ENCODE assay signal across 12 cellular contexts in genomic region chr20:31669876-31670275, GRCh38. TPM values are rescaled to one million over a fixed set of nuclear protein-coding genes. Genes with fewer than 3 reads are reported as not detected.
DNase-seq lines count a peak whose midpoint lies in the region; ATAC-seq and TF ChIP-seq lines count a peak whose summit lies in the region.
"Had no signal": no experiment of that assay in that cellular context is flagged by ENCODE, and none has a peak within 500 bp of the region (broad histone marks: within the 10 kb centered on the region; RNA-seq: fewer than 3 reads in every experiment).

No MANE protein-coding gene starts in this region.

- DNase-seq in Panc1 (ENCODE audit: low read depth, low spot score) (no peak), ascending aorta (ENCODE audit: low spot score in 2 of 2) (no peak), SW 1271 (lab: John Stamatoyannopoulos, UW) (no peak), NCI-H524 (lab: John Stamatoyannopoulos, UW) (no peak)
- DNase-seq: activated CD4-positive, alpha-beta T cell treated with anti-CD3 and anti-CD28 coated beads for 48 hours; effector memory CD4-positive, alpha-beta T cell; MM.1S; stimulated activated CD4-positive, alpha-beta T cell treated with anti-CD3 and anti-CD28 coated beads, Interleukin-2, amount 100 ng/mL, for 24 hours had no signal

- TF ChIP-seq RAD21 in liver (IDR thresholded peaks at IDR 0.05) = no peak

- intact Hi-C loops in Panc1 (cut with micrococcal nuclease; ENCODE audit: unreplicated experiment) = no loop called here
- intact Hi-C loops in ascending aorta (cut with DNase I) = loop anchor here (1.0 to 2.0 kb wide), 4 partner anchors 29 to 140 kb away; partner anchors contain the start of gene BCL2L1

- H3K9ac ChIP-seq in liver (ENCODE audit: low read depth in 1 of 2, low read length in 2 of 2) = no peak overlapping the region
- H3K9ac ChIP-seq in subcutaneous abdominal adipose tissue (ENCODE audit: low read length in 5 of 5) = peak overlapping the region in 2 of 5 donors; percentile 43 to 49

- CTCF ChIA-PET in Panc1 (lab: Charles Lee) = interaction anchor here (1.5 kb wide), 1 partner anchor 8 kb away, joined by 5 read pairs; no protein-coding TSS in a partner anchor

- no peaks in the 10 kb centered on the region for H3K36me3 ChIP-seq in Panc1 (ENCODE audit: control insufficient read depth, insufficient read depth, low read length)
- H3K36me3 ChIP-seq in ascending aorta = peaks cover 16 to 18% of the 10 kb centered on the region in 2 donors
- H3K36me3 ChIP-seq in liver (ENCODE audit: control insufficient read depth in 4 of 4, insufficient read depth in 3 of 4, low read depth in 1 of 4, low read length in 3 of 4) = no peaks in the 10 kb centered on the region
- peaks cover 0 to 21% (median 18%) of the 10 kb centered on the region in 5 donors for H3K36me3 ChIP-seq in subcutaneous abdominal adipose tissue (ENCODE audit: control insufficient read depth in 5 of 5, insufficient read depth in 5 of 5, low read length in 5 of 5)

- 74% methylated on average over 3 of the region's 3 CpGs for WGBS in liver

- POLR2A ChIA-PET in Panc1 (lab: Charles Lee) = no interaction called here

- H3K9me3 ChIP-seq in Panc1 (ENCODE audit: control insufficient read depth, insufficient read depth, low read depth, low read length) (no peaks in the 10 kb centered on the region), ascending aorta (no peaks in the 10 kb centered on the region), liver (ENCODE audit: control insufficient read depth in 4 of 4, low read length in 3 of 4) (no peaks in the 10 kb centered on the region), subcutaneous abdominal adipose tissue (ENCODE audit: control insufficient read depth in 5 of 5, low read length in 5 of 5) (no peaks in the 10 kb centered on the region)

- H3K27ac ChIP-seq in Panc1 (ENCODE audit: low read length) (peak overlapping the region; percentile 34; the same call in 1 of the 2 replicates), ascending aorta (peak overlapping the region; percentile 89 to 95), liver (ENCODE audit: low read depth in 1 of 2, low read length in 2 of 2) (peak overlapping the region; percentile 8 to 42), subcutaneous abdominal adipose tissue (ENCODE audit: low read depth, low read length) (peak overlapping the region; percentile 86)

- ATAC-seq in Panc1 (no peak), GM18498 (IDR thresholded peaks at IDR 0.05; ENCODE audit: unreplicated experiment) (no peak), HG02884 (IDR thresholded peaks at IDR 0.05; ENCODE audit: unreplicated experiment) (no peak)

- in situ Hi-C loops in Panc1 (cut with HindIII; ENCODE audit: low pct_unique_long_range_greater_than_20kb, low sequenced_read_pairs) = no loop called here

- TF ChIP-seq CTCF in Panc1 (IDR thresholded peaks at IDR 0.05) = no peak
- TF ChIP-seq CTCF in ascending aorta (IDR thresholded peaks at IDR 0.05) = no peak
- TF ChIP-seq CTCF in liver (IDR thresholded peaks at IDR 0.05; ENCODE audit: low read depth, low read length, missing input control) = no peak

- H3K27me3 ChIP-seq in Panc1 (ENCODE audit: control insufficient read depth, insufficient read depth, low read length) (no peaks in the 10 kb centered on the region), ascending aorta (no peaks in the 10 kb centered on the region), liver (ENCODE audit: control insufficient read depth in 4 of 4, insufficient read depth in 4 of 4, low read length in 3 of 4) (no peaks in the 10 kb centered on the region), subcutaneous abdominal adipose tissue (ENCODE audit: control insufficient read depth in 5 of 5, insufficient read depth in 4 of 5, low read length in 5 of 5) (no peaks in the 10 kb centered on the region)

- BruUV-seq in Panc1 (replicated peaks; lab: Mats Ljungman, UMichigan) = no TSS peak

- H3K4me3 ChIP-seq in Panc1 (ENCODE audit: low read depth in 2 of 2, low read length in 2 of 2) (no peak overlapping the region), ascending aorta (peak overlapping the region in 1 of 2 donors; percentile 30), liver (ENCODE audit: low read depth in 1 of 3, low read length in 3 of 3) (no peak overlapping the region), subcutaneous abdominal adipose tissue (ENCODE audit: low read depth in 1 of 5, low read length in 5 of 5) (no peak overlapping the region)

- H3K4me1 ChIP-seq in Panc1 (ENCODE audit: control insufficient read depth, insufficient read depth, low read length) = peaks cover 39% of the 10 kb centered on the region
- peaks cover 33 to 95% of the 10 kb centered on the region in 2 donors for H3K4me1 ChIP-seq in ascending aorta
- H3K4me1 ChIP-seq in liver (ENCODE audit: control insufficient read depth in 4 of 4, insufficient read depth in 4 of 4, low read length in 3 of 4) = peaks cover 10 to 46% (median 34%) of the 10 kb centered on the region in 4 donors
- H3K4me1 ChIP-seq in subcutaneous abdominal adipose tissue (ENCODE audit: control insufficient read depth in 5 of 5, insufficient read depth in 5 of 5, low read length in 5 of 5) = peaks cover 38 to 86% (median 66%) of the 10 kb centered on the region in 5 donors

TF ChIP-seq in liver, 16 proteins besides CTCF, POLR2A, EP300 and RAD21:
- TF ChIP-seq REST (IDR thresholded peaks at IDR 0.05) = peak; percentile 93
- TF ChIP-seq EGR1 (IDR thresholded peaks at IDR 0.05; ENCODE audit: low read depth in 2 of 2) = no peak

RNA-seq across cellular contexts. Expression of gene COX4I2, which starts 32.2 kb away (rescaled TPM):
- total RNA-seq in Panc1 (2021; ENCODE audit: unreplicated experiment) (not detected), ascending aorta (61.4 TPM), liver (under 1 TPM in 1 of 2 donors, not detected in 1; 0.59 TPM)
- not detected for polyA plus RNA-seq in Panc1 (2012; ENCODE audit: insufficient read length)
- under 1 TPM; 0.35 to 0.81 TPM for polyA plus RNA-seq in liver

RNA-seq across cellular contexts. Expression of gene BCL2L1, which starts 52.8 kb away (rescaled TPM):
- total RNA-seq in Panc1 (2021; ENCODE audit: unreplicated experiment) = 150 TPM
- polyA plus RNA-seq in Panc1 (2012; ENCODE audit: insufficient read length) = 127 TPM
- total RNA-seq in ascending aorta = 200 TPM
- total RNA-seq in liver = 100 to 1,000 TPM in 1 of 2 donors, 10 to 100 TPM in 1; 48.4 to 124 TPM
- 10 to 100 TPM; 29.7 to 43.7 TPM for polyA plus RNA-seq in liver

Comparison
In these comparisons a context has a peak if more than half of its experiments do, and no peak if none do; other contexts are left out.
1. H3K27ac ChIP-seq: peak in every context shown above with its lines; median percentile 92 in ascending aorta; 86 in subcutaneous abdominal adipose tissue; 34 in Panc1; 25 in liver.
2. RNA of gene COX4I2, which starts 32.2 kb away (total RNA-seq): 61.4 TPM in ascending aorta (single experiment); 0.59 TPM in liver and not detected in Panc1 (single experiment); every median in the first group is over 10 times any median in the second.